In the genomic region with DNA sequence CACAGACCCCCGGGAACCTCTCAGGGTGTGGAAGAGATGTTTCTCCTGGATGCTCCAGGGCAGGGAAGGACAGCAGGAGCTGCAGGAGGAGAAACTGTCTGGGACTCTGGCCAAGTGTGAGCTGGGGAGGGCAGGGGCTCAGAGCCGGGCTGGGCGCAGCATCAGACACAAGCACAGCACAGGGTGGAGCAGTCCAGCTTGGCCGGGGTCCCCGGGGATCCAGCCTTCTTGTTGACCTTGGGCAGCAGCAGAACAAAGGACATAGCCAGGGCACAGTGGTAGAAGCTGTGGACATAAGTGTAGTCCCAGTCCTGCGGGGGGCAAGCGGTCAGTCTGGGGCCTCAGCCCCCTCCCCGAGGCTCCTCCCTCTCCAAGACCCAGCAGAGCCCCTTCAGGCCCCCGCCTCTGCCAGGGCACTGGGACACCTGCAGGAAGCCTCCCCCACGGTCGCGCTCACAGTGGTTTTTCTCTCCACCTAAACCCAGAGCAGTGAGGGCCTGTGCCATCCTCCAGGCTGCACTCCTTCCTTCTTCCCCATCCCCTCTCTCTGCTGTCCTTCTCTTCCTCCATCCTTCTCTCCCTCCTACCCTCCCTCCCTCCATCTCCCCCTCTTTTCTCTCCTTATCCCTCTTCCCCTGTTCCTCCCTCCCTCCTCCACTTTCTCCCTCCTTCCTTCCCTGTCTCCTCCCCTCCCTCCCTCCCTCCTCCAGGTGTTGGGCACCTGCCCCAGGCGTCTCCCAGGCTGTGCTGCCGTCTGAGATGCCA, we compare ENCODE assay signal across 1 cellular context.
TF ChIP-seq lines count a peak whose summit lies in the region.

No MANE protein-coding gene starts in this region.

TF ChIP-seq in HEK293, 187 proteins besides CTCF, POLR2A, EP300 and RAD21:
- TF ChIP-seq ZNF404 (tag by site-specific recombination; IDR thresholded peaks at IDR 0.05) (no peak), ZNF660 (tag by site-specific recombination; IDR thresholded peaks at IDR 0.05) (no peak), EGR2 (tag by site-specific recombination; IDR thresholded peaks at IDR 0.05; ENCODE audit: low read depth) (0 out of 2 replicates have a peak, but pooled peaks have one; percentile 19), ZNF426 (tag by site-specific recombination; IDR thresholded peaks at IDR 0.05) (no peak), ZIC2 (tag by site-specific recombination; IDR thresholded peaks at IDR 0.05) (0 out of 2 replicates have a peak, but pooled peaks have one; percentile 19), ZNF366 (tag by site-specific recombination; conservative IDR thresholded peaks at IDR 0.05) (peak; percentile 70), ZFP69B (tag by site-specific recombination; IDR thresholded peaks at IDR 0.05) (no peak), GLIS2 (tag by site-specific recombination; IDR thresholded peaks at IDR 0.05) (no peak), YY2 (tag by site-specific recombination; IDR thresholded peaks at IDR 0.05) (no peak), ZBTB7A (tag by site-specific recombination; IDR thresholded peaks at IDR 0.05; ENCODE audit: low read depth) (no peak)
- TF ChIP-seq, protein P1, sequence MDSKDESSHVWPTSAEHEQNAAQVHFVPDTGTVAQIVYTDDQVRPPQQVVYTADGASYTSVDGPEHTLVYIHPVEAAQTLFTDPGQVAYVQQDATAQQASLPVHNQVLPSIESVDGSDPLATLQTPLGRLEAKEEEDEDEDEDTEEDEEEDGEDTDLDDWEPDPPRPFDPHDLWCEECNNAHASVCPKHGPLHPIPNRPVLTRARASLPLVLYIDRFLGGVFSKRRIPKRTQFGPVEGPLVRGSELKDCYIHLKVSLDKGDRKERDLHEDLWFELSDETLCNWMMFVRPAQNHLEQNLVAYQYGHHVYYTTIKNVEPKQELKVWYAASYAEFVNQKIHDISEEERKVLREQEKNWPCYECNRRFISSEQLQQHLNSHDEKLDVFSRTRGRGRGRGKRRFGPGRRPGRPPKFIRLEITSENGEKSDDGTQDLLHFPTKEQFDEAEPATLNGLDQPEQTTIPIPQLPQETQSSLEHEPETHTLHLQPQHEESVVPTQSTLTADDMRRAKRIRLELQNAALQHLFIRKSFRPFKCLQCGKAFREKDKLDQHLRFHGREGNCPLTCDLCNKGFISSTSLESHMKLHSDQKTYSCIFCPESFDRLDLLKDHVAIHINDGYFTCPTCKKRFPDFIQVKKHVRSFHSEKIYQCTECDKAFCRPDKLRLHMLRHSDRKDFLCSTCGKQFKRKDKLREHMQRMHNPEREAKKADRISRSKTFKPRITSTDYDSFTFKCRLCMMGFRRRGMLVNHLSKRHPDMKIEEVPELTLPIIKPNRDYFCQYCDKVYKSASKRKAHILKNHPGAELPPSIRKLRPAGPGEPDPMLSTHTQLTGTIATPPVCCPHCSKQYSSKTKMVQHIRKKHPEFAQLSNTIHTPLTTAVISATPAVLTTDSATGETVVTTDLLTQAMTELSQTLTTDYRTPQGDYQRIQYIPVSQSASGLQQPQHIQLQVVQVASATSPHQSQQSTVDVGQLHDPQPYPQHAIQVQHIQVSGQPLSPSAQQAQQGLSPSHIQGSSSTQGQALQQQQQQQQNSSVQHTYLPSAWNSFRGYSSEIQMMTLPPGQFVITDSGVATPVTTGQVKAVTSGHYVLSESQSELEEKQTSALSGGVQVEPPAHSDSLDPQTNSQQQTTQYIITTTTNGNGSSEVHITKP (tag by site-specific recombination; IDR thresholded peaks at IDR 0.05), result peak; percentile 46
- TF ChIP-seq, protein P2, sequence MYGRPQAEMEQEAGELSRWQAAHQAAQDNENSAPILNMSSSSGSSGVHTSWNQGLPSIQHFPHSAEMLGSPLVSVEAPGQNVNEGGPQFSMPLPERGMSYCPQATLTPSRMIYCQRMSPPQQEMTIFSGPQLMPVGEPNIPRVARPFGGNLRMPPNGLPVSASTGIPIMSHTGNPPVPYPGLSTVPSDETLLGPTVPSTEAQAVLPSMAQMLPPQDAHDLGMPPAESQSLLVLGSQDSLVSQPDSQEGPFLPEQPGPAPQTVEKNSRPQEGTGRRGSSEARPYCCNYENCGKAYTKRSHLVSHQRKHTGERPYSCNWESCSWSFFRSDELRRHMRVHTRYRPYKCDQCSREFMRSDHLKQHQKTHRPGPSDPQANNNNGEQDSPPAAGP (tag by site-specific recombination; IDR thresholded peaks at IDR 0.05), result peak; percentile 41; the same call in 1 of the 2 replicates
- TF ChIP-seq, protein P3, sequence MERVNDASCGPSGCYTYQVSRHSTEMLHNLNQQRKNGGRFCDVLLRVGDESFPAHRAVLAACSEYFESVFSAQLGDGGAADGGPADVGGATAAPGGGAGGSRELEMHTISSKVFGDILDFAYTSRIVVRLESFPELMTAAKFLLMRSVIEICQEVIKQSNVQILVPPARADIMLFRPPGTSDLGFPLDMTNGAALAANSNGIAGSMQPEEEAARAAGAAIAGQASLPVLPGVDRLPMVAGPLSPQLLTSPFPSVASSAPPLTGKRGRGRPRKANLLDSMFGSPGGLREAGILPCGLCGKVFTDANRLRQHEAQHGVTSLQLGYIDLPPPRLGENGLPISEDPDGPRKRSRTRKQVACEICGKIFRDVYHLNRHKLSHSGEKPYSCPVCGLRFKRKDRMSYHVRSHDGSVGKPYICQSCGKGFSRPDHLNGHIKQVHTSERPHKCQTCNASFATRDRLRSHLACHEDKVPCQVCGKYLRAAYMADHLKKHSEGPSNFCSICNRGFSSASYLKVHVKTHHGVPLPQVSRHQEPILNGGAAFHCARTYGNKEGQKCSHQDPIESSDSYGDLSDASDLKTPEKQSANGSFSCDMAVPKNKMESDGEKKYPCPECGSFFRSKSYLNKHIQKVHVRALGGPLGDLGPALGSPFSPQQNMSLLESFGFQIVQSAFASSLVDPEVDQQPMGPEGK (tag by site-specific recombination; IDR thresholded peaks at IDR 0.05), result no peak; the same call in 1 of the 2 replicates
- TF ChIP-seq, protein P4, sequence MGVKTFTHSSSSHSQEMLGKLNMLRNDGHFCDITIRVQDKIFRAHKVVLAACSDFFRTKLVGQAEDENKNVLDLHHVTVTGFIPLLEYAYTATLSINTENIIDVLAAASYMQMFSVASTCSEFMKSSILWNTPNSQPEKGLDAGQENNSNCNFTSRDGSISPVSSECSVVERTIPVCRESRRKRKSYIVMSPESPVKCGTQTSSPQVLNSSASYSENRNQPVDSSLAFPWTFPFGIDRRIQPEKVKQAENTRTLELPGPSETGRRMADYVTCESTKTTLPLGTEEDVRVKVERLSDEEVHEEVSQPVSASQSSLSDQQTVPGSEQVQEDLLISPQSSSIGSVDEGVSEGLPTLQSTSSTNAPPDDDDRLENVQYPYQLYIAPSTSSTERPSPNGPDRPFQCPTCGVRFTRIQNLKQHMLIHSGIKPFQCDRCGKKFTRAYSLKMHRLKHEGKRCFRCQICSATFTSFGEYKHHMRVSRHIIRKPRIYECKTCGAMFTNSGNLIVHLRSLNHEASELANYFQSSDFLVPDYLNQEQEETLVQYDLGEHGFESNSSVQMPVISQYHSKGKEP (tag by site-specific recombination; IDR thresholded peaks at IDR 0.05), result no peak
- TF ChIP-seq, protein P5, sequence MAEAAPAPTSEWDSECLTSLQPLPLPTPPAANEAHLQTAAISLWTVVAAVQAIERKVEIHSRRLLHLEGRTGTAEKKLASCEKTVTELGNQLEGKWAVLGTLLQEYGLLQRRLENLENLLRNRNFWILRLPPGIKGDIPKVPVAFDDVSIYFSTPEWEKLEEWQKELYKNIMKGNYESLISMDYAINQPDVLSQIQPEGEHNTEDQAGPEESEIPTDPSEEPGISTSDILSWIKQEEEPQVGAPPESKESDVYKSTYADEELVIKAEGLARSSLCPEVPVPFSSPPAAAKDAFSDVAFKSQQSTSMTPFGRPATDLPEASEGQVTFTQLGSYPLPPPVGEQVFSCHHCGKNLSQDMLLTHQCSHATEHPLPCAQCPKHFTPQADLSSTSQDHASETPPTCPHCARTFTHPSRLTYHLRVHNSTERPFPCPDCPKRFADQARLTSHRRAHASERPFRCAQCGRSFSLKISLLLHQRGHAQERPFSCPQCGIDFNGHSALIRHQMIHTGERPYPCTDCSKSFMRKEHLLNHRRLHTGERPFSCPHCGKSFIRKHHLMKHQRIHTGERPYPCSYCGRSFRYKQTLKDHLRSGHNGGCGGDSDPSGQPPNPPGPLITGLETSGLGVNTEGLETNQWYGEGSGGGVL (tag by site-specific recombination; IDR thresholded peaks at IDR 0.05), result peak; percentile 73
TF ChIP-seq in HEK293: peak in this region for 6.
